27 cellular contexts compared by ENCODE assay signal in genomic region chr18:23103449-23103848, GRCh38.
"Had no signal": no experiment of that assay in that cellular context is flagged by ENCODE, and none has a peak within 500 bp of the region (broad histone marks: within the 10 kb centered on the region; RNA-seq: fewer than 3 reads in every experiment).

No MANE protein-coding gene starts in this region.

- H3K9me3 ChIP-seq: ascending aorta, esophagus muscularis mucosa, heart right ventricle, left ventricle myocardium inferior, pancreas, right atrium auricular region, tibial nerve had no signal

- H3K27ac Mint-ChIP-seq: activated naive CD8-positive, alpha-beta T cell treated with anti-CD3 and anti-CD28 coated beads for 36 hours; effector memory CD8-positive, alpha-beta T cell had no signal

- H3K9me3 Mint-ChIP-seq: activated naive CD8-positive, alpha-beta T cell treated with anti-CD3 and anti-CD28 coated beads for 36 hours; effector memory CD8-positive, alpha-beta T cell; naive thymus-derived CD4-positive, alpha-beta T cell had no signal

- H3K4me3 ChIP-seq: ascending aorta, esophagus muscularis mucosa, heart right ventricle, left ventricle myocardium inferior, lung, pancreas, right atrium auricular region, smooth muscle cell, tibial nerve had no signal

- H3K27ac ChIP-seq: ascending aorta, esophagus muscularis mucosa, foreskin keratinocyte, heart right ventricle, left ventricle myocardium inferior, pancreas, right atrium auricular region, tibial nerve had no signal

- H3K27me3 Mint-ChIP-seq: activated naive CD8-positive, alpha-beta T cell treated with anti-CD3 and anti-CD28 coated beads for 36 hours; effector memory CD8-positive, alpha-beta T cell had no signal

- FAIRE-seq: endothelial cell of umbilical vein, islet of Langerhans, pancreas, urothelium cell line had no signal

- H3K4me2 ChIP-seq: smooth muscle cell had no signal

- H3K36me3 ChIP-seq: ascending aorta, esophagus muscularis mucosa, heart right ventricle, left ventricle myocardium inferior, pancreas, right atrium auricular region, tibial nerve had no signal

- H3K36me3 Mint-ChIP-seq: activated naive CD8-positive, alpha-beta T cell treated with anti-CD3 and anti-CD28 coated beads for 36 hours had no signal

- DNase-seq: activated CD4-positive, alpha-beta T cell treated with anti-CD3 and anti-CD28 coated beads for 4 hours; activated CD4-positive, alpha-beta T cell treated with anti-CD3 and anti-CD28 coated beads, Interleukin-2, amount 50 U/mL, for 4 hours; activated CD8-positive, alpha-beta memory T cell treated with anti-CD3 and anti-CD28 coated beads for 24 hours; activated effector memory CD4-positive, alpha-beta T cell treated with Interleukin-2 at 50 U/mL for 16 hours; activated naive CD4-positive, alpha-beta T cell treated with Interleukin-2 at 50 U/mL for 16 hours; activated naive CD8-positive, alpha-beta T cell treated with anti-CD3 and anti-CD28 coated beads for 36 hours; caudate nucleus; cortex of kidney; effector memory CD8-positive, alpha-beta T cell; foreskin keratinocyte; heart right ventricle; left ventricle myocardium inferior; naive thymus-derived CD4-positive, alpha-beta T cell; pancreas; stimulated activated CD4-positive, alpha-beta T cell treated with anti-CD3 and anti-CD28 coated beads, Interleukin-15, amount 100 ng/mL, for 24 hours; stimulated activated CD4-positive, alpha-beta T cell treated with anti-CD3 and anti-CD28 coated beads, Interleukin-2, amount 100 ng/mL, for 24 hours; stimulated activated naive CD4-positive, alpha-beta T cell; T-helper 2 cell had no signal

- ATAC-seq: effector memory CD8-positive, alpha-beta T cell; foreskin keratinocyte; heart right ventricle; naive thymus-derived CD4-positive, alpha-beta T cell; pancreas had no signal

- H3K4me1 Mint-ChIP-seq: activated naive CD8-positive, alpha-beta T cell treated with anti-CD3 and anti-CD28 coated beads for 36 hours had no signal

- H3K4me3 Mint-ChIP-seq: activated naive CD8-positive, alpha-beta T cell treated with anti-CD3 and anti-CD28 coated beads for 36 hours; effector memory CD8-positive, alpha-beta T cell; naive thymus-derived CD4-positive, alpha-beta T cell had no signal

- H3K4me1 ChIP-seq: esophagus muscularis mucosa, left ventricle myocardium inferior, pancreas, right atrium auricular region had no signal

- H3K27me3 ChIP-seq: ascending aorta, esophagus muscularis mucosa, foreskin keratinocyte, pancreas, right atrium auricular region, tibial nerve had no signal
